Comparison of ENCODE assay signal across 2 cellular contexts in genomic region chr20:592506-592905, GRCh38.
TF ChIP-seq lines count a peak whose summit lies in the region.

No MANE protein-coding gene starts in this region.

TF ChIP-seq in HepG2, 621 proteins besides CTCF, POLR2A, EP300 and RAD21:
- TF ChIP-seq ZNF33A (CRISPR knock-in tag; IDR thresholded peaks at IDR 0.05; ENCODE audit: borderline replicate concordance) (no peak), ZNF629 (CRISPR knock-in tag; conservative IDR thresholded peaks at IDR 0.05) (peak; percentile 56)

TF ChIP-seq in K562, 482 proteins besides CTCF, POLR2A, EP300 and RAD21:
- TF ChIP-seq, protein P1, sequence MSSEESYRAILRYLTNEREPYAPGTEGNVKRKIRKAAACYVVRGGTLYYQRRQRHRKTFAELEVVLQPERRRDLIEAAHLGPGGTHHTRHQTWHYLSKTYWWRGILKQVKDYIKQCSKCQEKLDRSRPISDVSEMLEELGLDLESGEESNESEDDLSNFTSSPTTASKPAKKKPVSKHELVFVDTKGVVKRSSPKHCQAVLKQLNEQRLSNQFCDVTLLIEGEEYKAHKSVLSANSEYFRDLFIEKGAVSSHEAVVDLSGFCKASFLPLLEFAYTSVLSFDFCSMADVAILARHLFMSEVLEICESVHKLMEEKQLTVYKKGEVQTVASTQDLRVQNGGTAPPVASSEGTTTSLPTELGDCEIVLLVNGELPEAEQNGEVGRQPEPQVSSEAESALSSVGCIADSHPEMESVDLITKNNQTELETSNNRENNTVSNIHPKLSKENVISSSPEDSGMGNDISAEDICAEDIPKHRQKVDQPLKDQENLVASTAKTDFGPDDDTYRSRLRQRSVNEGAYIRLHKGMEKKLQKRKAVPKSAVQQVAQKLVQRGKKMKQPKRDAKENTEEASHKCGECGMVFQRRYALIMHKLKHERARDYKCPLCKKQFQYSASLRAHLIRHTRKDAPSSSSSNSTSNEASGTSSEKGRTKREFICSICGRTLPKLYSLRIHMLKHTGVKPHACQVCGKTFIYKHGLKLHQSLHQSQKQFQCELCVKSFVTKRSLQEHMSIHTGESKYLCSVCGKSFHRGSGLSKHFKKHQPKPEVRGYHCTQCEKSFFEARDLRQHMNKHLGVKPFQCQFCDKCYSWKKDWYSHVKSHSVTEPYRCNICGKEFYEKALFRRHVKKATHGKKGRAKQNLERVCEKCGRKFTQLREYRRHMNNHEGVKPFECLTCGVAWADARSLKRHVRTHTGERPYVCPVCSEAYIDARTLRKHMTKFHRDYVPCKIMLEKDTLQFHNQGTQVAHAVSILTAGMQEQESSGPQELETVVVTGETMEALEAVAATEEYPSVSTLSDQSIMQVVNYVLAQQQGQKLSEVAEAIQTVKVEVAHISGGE (CRISPR knock-in tag; IDR thresholded peaks at IDR 0.05), result no peak
- TF ChIP-seq KDM1A (IDR thresholded peaks at IDR 0.05), result 0 out of 4 replicates have a peak, but pooled peaks of 1 of the 2 experiments have one; percentile 14
- TF ChIP-seq SNRNP70 (optimal IDR thresholded peaks at IDR 0.05; ENCODE audit: low read depth, low read length), result no peak
- TF ChIP-seq SRF (CRISPR knock-in tag; IDR thresholded peaks at IDR 0.05), result no peak
- TF ChIP-seq CCNT2 (IDR thresholded peaks at IDR 0.05; ENCODE audit: borderline replicate concordance, extremely low read depth, insufficient read length, low read depth, low read length), result no peak
- no peak for TF ChIP-seq FOXA3 (CRISPR knock-in tag; conservative IDR thresholded peaks at IDR 0.05 in 1 of 2, IDR thresholded peaks at IDR 0.05 in 1 of 2)
- peak; percentile 56 for TF ChIP-seq RBM25 (IDR thresholded peaks at IDR 0.05; ENCODE audit: low read depth, low read length, severe bottlenecking)
- TF ChIP-seq ELK1 (CRISPR knock-in tag; IDR thresholded peaks at IDR 0.05), result no peak
